10 cellular contexts compared by ENCODE assay signal in genomic region chr14:93936245-93936644, GRCh38. TPM values are rescaled to one million over a fixed set of nuclear protein-coding genes. Genes with fewer than 3 reads are reported as not detected.
DNase-seq lines count a peak whose midpoint lies in the region; ATAC-seq and TF ChIP-seq lines count a peak whose summit lies in the region.
"Had no signal": no experiment of that assay in that cellular context is flagged by ENCODE, and none has a peak within 500 bp of the region (broad histone marks: within the 10 kb centered on the region; RNA-seq: fewer than 3 reads in every experiment).

No MANE protein-coding gene starts in this region.

- peaks cover 16% of the 10 kb centered on the region for H3K36me3 Mint-ChIP-seq in activated CD8-positive, alpha-beta T cell treated with anti-CD3 and anti-CD28 coated beads, Interleukin-2, amount 10 ng/mL, durations not matched to agents 7 days and 5 days (ENCODE audit: low read depth)

- no peaks in the 10 kb centered on the region for H3K79me2 ChIP-seq in Loucy (ENCODE audit: insufficient read depth, low read length)

- no peaks in the 10 kb centered on the region for H4K20me1 ChIP-seq in Loucy (ENCODE audit: insufficient read depth, low read length, poor library complexity, severe bottlenecking)

- no peak overlapping the region for H2AFZ ChIP-seq in Loucy (ENCODE audit: low read length)

- POLR2A ChIA-PET in activated CD8-positive, alpha-beta T cell treated with anti-CD3 and anti-CD28 coated beads, Interleukin-2, amount 10 ng/mL, durations not matched to agents 7 days and 5 days (lab: Charles Lee): no interaction called here

- peaks cover 18% of the 10 kb centered on the region for H3K4me1 Mint-ChIP-seq in activated CD8-positive, alpha-beta T cell treated with anti-CD3 and anti-CD28 coated beads, Interleukin-2, amount 10 ng/mL, durations not matched to agents 7 days and 5 days (ENCODE audit: low read depth)

- H3K9me3 ChIP-seq in Loucy (ENCODE audit: insufficient read depth, low read depth, low read length): no peaks in the 10 kb centered on the region
- H3K9me3 ChIP-seq: BLaER1 treated with 17β-estradiol and CSF1 and Interleukin-3, amounts not matched to agents 10 nM and 100 nM; neutrophil had no signal

- no peaks in the 10 kb centered on the region for H3F3A ChIP-seq in Loucy (ENCODE audit: low read depth)

- ATAC-seq in activated CD8-positive, alpha-beta T cell treated with anti-CD3 and anti-CD28 coated beads, Interleukin-2, amount 10 ng/mL, durations not matched to agents 7 days and 5 days: no peak

- no peak overlapping the region for H3K27ac Mint-ChIP-seq in activated CD8-positive, alpha-beta T cell treated with anti-CD3 and anti-CD28 coated beads, Interleukin-2, amount 10 ng/mL, durations not matched to agents 7 days and 5 days

- H3K4me1 ChIP-seq in Loucy (ENCODE audit: insufficient read depth, low read length, poor library complexity, severe bottlenecking): no peaks in the 10 kb centered on the region

- CTCF ChIA-PET in activated CD8-positive, alpha-beta T cell treated with anti-CD3 and anti-CD28 coated beads, Interleukin-2, amount 10 ng/mL, durations not matched to agents 7 days and 5 days (lab: Charles Lee): interaction anchor here (0.6 to 10.9 kb wide), 15 partner anchors 8 to 222 kb away, joined by 3 to 376 read pairs (median 4); partner anchors contain the start of genes ASB2 and CCDC197

- no peaks in the 10 kb centered on the region for H3K36me3 ChIP-seq in Loucy (ENCODE audit: insufficient read depth, low read length)
- H3K36me3 ChIP-seq: BLaER1 treated with 17β-estradiol and CSF1 and Interleukin-3, amounts not matched to agents 10 nM and 100 nM; neutrophil had no signal

- no peaks in the 10 kb centered on the region for H3K9me2 ChIP-seq in Loucy (replicated peaks; ENCODE audit: low read depth, low read length)

- peak; percentile 72 for TF ChIP-seq CTCF in Loucy (conservative IDR thresholded peaks at IDR 0.05; ENCODE audit: low read length)

- H3K9ac ChIP-seq in Loucy (ENCODE audit: low read depth, low read length, poor library complexity, severe bottlenecking): no peak overlapping the region
- H3K9ac ChIP-seq: BLaER1 treated with 17β-estradiol and CSF1 and Interleukin-3, amounts not matched to agents 10 nM and 100 nM had no signal

- H3K4me3 Mint-ChIP-seq in activated CD8-positive, alpha-beta T cell treated with anti-CD3 and anti-CD28 coated beads, Interleukin-2, amount 10 ng/mL, durations not matched to agents 7 days and 5 days: no peak overlapping the region

- no peak overlapping the region for H3K4me2 ChIP-seq in Loucy (ENCODE audit: low read depth, low read length, poor library complexity, severe bottlenecking)
- H3K4me2 ChIP-seq: BLaER1 treated with 17β-estradiol and CSF1 and Interleukin-3, amounts not matched to agents 10 nM and 100 nM had no signal

- no peak overlapping the region for H3K4me3 ChIP-seq in Loucy (ENCODE audit: low read length, poor library complexity, severe bottlenecking)
- H3K4me3 ChIP-seq: BLaER1 treated with 17β-estradiol and CSF1 and Interleukin-3, amounts not matched to agents 10 nM and 100 nM had no signal

- H3K27me3 Mint-ChIP-seq in activated CD8-positive, alpha-beta T cell treated with anti-CD3 and anti-CD28 coated beads, Interleukin-2, amount 10 ng/mL, durations not matched to agents 7 days and 5 days (ENCODE audit: low read depth): no peaks in the 10 kb centered on the region

- no peaks in the 10 kb centered on the region for H3K27me3 ChIP-seq in Loucy (ENCODE audit: insufficient read depth, low read length, poor library complexity, severe bottlenecking)

- DNase-seq in NCI-H1417 (lab: John Stamatoyannopoulos, UW) (peak; percentile 11 to 60 (median 34)), NCI-H1417 treated with DMSO at 0.1 percent for 48 hours (lab: John Stamatoyannopoulos, UW) (no peak), midbrain (lab: John Stamatoyannopoulos, UW) (peak; percentile 8), NOMO-1 treated with DMSO at 0.1 percent for 48 hours (lab: John Stamatoyannopoulos, UW; ENCODE audit: unreplicated experiment) (no peak), NCI-H2107 treated with DMSO at 0.1 percent for 48 hours (lab: John Stamatoyannopoulos, UW; ENCODE audit: unreplicated experiment) (no peak)
- DNase-seq in activated CD8-positive, alpha-beta T cell treated with anti-CD3 and anti-CD28 coated beads, Interleukin-2, amount 10 ng/mL, durations not matched to agents 7 days and 5 days: peak; percentile 44
- DNase-seq in activated CD4-positive, CD25-positive, alpha-beta regulatory T cell (lab: John Stamatoyannopoulos, UW): no peak

- H3K9me3 Mint-ChIP-seq in activated CD8-positive, alpha-beta T cell treated with anti-CD3 and anti-CD28 coated beads, Interleukin-2, amount 10 ng/mL, durations not matched to agents 7 days and 5 days (ENCODE audit: insufficient read depth): no peaks in the 10 kb centered on the region

RNA-seq across cellular contexts. Expression of gene FAM181A, which starts 9.1 kb away (rescaled TPM):
- total RNA-seq in activated CD8-positive, alpha-beta T cell treated with anti-CD3 and anti-CD28 coated beads, Interleukin-2, amount 10 ng/mL, durations not matched to agents 7 days and 5 days: not detected

RNA-seq across cellular contexts. Expression of gene ASB2, which starts 40.1 kb away (rescaled TPM):
- 10 to 100 TPM; 15.8 to 17.0 TPM for total RNA-seq in activated CD8-positive, alpha-beta T cell treated with anti-CD3 and anti-CD28 coated beads, Interleukin-2, amount 10 ng/mL, durations not matched to agents 7 days and 5 days

Comparison
In these comparisons a context has a peak if more than half of its experiments do, and no peak if none do; other contexts are left out.
1. DNase-seq: peak in NCI-H1417 (3 of 3), activated CD8-positive, alpha-beta T cell treated with anti-CD3 and anti-CD28 coated beads, Interleukin-2, amount 10 ng/mL, durations not matched to agents 7 days and 5 days (single experiment) and midbrain (single experiment); none in NCI-H1417 treated with DMSO at 0.1 percent for 48 hours (single experiment), activated CD4-positive, CD25-positive, alpha-beta regulatory T cell (0 of 4), NOMO-1 treated with DMSO at 0.1 percent for 48 hours (single experiment) and NCI-H2107 treated with DMSO at 0.1 percent for 48 hours (single experiment).